ENCODE assay signal across 8 cellular contexts in the genomic region with DNA sequence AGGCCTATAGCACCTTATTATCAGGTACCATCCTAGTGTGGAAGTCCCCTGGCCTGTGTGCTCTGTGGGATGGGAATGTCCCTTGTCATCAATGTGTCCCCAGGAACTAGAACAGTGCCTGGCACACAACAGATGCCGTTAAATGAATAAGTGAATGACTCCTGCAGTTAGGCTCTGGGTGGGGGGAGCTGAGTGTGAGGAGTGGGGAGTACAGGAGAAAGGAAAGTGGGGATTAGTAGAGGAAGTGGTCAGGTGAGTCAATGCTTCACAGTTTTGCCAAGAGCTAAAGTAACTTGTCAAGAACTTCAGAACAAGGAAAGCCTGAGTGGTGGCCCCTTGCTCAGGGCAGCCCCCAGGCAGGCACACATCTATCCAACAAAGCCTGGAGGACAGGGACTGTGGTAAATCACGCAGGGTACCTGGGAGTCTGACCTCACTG. TPM values are rescaled to one million over a fixed set of nuclear protein-coding genes. Genes with fewer than 3 reads are reported as not detected.
DNase-seq lines count a peak whose midpoint lies in the region; ATAC-seq and TF ChIP-seq lines count a peak whose summit lies in the region.

No MANE protein-coding gene starts in this region.

- H4K8ac ChIP-seq in IMR-90 (ENCODE audit: low read depth in 2 of 2, low read length in 2 of 2) (peak overlapping the region; percentile 60 to 68; a peak in 3 of 4 replicates), neuronal stem cell (ENCODE audit: low read depth, low read length) (no peak overlapping the region)

- H4K91ac ChIP-seq in IMR-90 (ENCODE audit: insufficient read depth, low read depth, low read length), result peak overlapping the region; percentile 48; the same call in 1 of the 2 replicates
- H4K91ac ChIP-seq in neuronal stem cell (ENCODE audit: low read depth, low read length, poor library complexity), result no peak overlapping the region

- H2AK5ac ChIP-seq in IMR-90 (ENCODE audit: low read depth, low read length), result peak overlapping the region; percentile 80
- H2AK5ac ChIP-seq in neuronal stem cell (ENCODE audit: low read depth, low read length), result peak overlapping the region; percentile 68

- TF ChIP-seq RAD21 in IMR-90 (IDR thresholded peaks at IDR 0.05; ENCODE audit: low read length), result no peak

- POLR2A ChIA-PET in IMR-90 (lab: Charles Lee; ENCODE audit: unreplicated experiment), result no interaction called here

- H3K36me3 Mint-ChIP-seq in activated T-cell treated with anti-CD3 and anti-CD28 coated beads, Interleukin-2, amount 50 U/mL, for 72 hours (ENCODE audit: insufficient read depth in 2 of 2), result peaks cover 19% of the 10 kb centered on the region in 2 donors

- WGBS in IMR-90 (ENCODE audit: extremely low coverage in 2 of 2, insufficient read length in 1 of 2), 2 experiments, result 75% methylated on average over 1 of the region's 2 CpGs; no CpG with 5 or more reads in 1 of the 2 experiments
- no CpG with 5 or more reads among the region's 2 CpGs for WGBS in neuronal stem cell (ENCODE audit: extremely low coverage in 2 of 2, insufficient read length in 2 of 2, insufficient replicate concordance in 1 of 2), 2 donors
- 58 to 83% (median 79%) methylated on average over 2 of the region's 2 CpGs for WGBS in adrenal gland, 4 donors
- 94% methylated on average over 2 of the region's 2 CpGs for WGBS in prostate gland

- H2BK5ac ChIP-seq in IMR-90 (ENCODE audit: low read depth, low read length, poor library complexity, severe bottlenecking), result no peak overlapping the region
- H2BK5ac ChIP-seq in neuronal stem cell (ENCODE audit: low read length), result no peak overlapping the region

- H3K14ac ChIP-seq in IMR-90 (replicated peaks; ENCODE audit: low read depth, low read length), result peak overlapping the region; percentile 39; the same call in 1 of the 2 replicates
- H3K14ac ChIP-seq in neuronal stem cell (ENCODE audit: low read length), result no peak overlapping the region

- TF ChIP-seq POLR2A in IMR-90 (IDR thresholded peaks at IDR 0.05; ENCODE audit: low read depth, low read length) (no peak), adrenal gland (IDR thresholded peaks at IDR 0.05) (no peak), prostate gland (IDR thresholded peaks at IDR 0.05) (no peak)

- intact Hi-C loops in IMR-90 (cut with micrococcal nuclease), result loop anchor here (2.0 to 10.0 kb wide), 5 partner anchors 97 to 749 kb away; a partner anchor contains a TSS
- intact Hi-C loops in adrenal gland (cut with DNase I), result loop anchor here (5.0 to 10.0 kb wide), 4 partner anchors 97 to 269 kb away; a partner anchor contains a TSS
- intact Hi-C loops in prostate gland (cut with DNase I), result loop anchor here (5.0 kb wide), 2 partner anchors 163 to 297 kb away; no protein-coding TSS in a partner anchor

- no peak for TF ChIP-seq CTCF in IMR-90 (conservative IDR thresholded peaks at IDR 0.05; ENCODE audit: low read depth, low read length)
- TF ChIP-seq CTCF in adrenal gland (IDR thresholded peaks at IDR 0.05), result no peak
- no peak for TF ChIP-seq CTCF in prostate gland (IDR thresholded peaks at IDR 0.05)

- H3K4me1 Mint-ChIP-seq in activated T-cell treated with anti-CD3 and anti-CD28 coated beads, Interleukin-2, amount 50 U/mL, for 72 hours (ENCODE audit: low read depth), result peaks cover 95% of the 10 kb centered on the region

- H3K4me3 ChIP-seq in IMR-90 (ENCODE audit: insufficient read depth, low read depth, low read length) (no peak overlapping the region), neuronal stem cell (ENCODE audit: low read length in 2 of 2) (no peak overlapping the region), adrenal gland (no peak overlapping the region), prostate gland (no peak overlapping the region)

- H3K18ac ChIP-seq in IMR-90 (ENCODE audit: low read depth, low read length) (no peak overlapping the region; the same call in 1 of the 2 replicates), neuronal stem cell (ENCODE audit: low read length) (no peak overlapping the region)

- H2BK20ac ChIP-seq in IMR-90 (ENCODE audit: low read depth, low read length), result peak overlapping the region; percentile 51; the same call in 1 of the 2 replicates

- in situ Hi-C loops in IMR-90 (cut with MboI; ENCODE audit: low sequenced_read_pairs), result loop anchor here (5.0 to 10.0 kb wide), 4 partner anchors 163 to 509 kb away; a partner anchor contains a TSS

- H3K9me1 ChIP-seq in IMR-90 (ENCODE audit: insufficient read depth, low read length), result peaks cover 17% of the 10 kb centered on the region

- H3K9me3 Mint-ChIP-seq in activated T-cell treated with anti-CD3 and anti-CD28 coated beads, Interleukin-2, amount 50 U/mL, for 72 hours, result no peaks in the 10 kb centered on the region

- H2BK120ac ChIP-seq in IMR-90 (ENCODE audit: low read depth, low read length) (peak overlapping the region; percentile 66), neuronal stem cell (ENCODE audit: low read depth, low read length) (no peak overlapping the region)

- H3K27ac ChIP-seq in IMR-90 (ENCODE audit: insufficient read depth, low read length) (no peak overlapping the region), neuronal stem cell (replicated peaks; ENCODE audit: low read length) (no peak overlapping the region), adrenal gland (no peak overlapping the region), prostate gland (no peak overlapping the region)

- H3K4ac ChIP-seq in IMR-90 (ENCODE audit: low read depth, low read length) (peak overlapping the region; percentile 87), neuronal stem cell (ENCODE audit: low read length) (no peak overlapping the region)

- ATAC-seq in GM21360 (IDR thresholded peaks at IDR 0.05; ENCODE audit: unreplicated experiment) (peak; percentile 6), IMR-90 (ENCODE audit: low read depth) (no peak)
- peak; percentile 33 to 39 for ATAC-seq in activated T-cell treated with anti-CD3 and anti-CD28 coated beads, Interleukin-2, amount 50 U/mL, for 72 hours (replicated peaks in 1 of 2)

- H3K27me3 ChIP-seq in IMR-90 (ENCODE audit: control insufficient read depth, insufficient read depth, low read length) (no peaks in the 10 kb centered on the region), neuronal stem cell (ENCODE audit: control insufficient read depth in 3 of 3, insufficient read depth in 3 of 3, low read depth in 1 of 3, low read length in 3 of 3) (no peaks in the 10 kb centered on the region), adrenal gland (no peaks in the 10 kb centered on the region), prostate gland (replicated peaks; ENCODE audit: insufficient read depth) (no peaks in the 10 kb centered on the region)

- DNase-seq in IMR-90 (peak; percentile 52), neuronal stem cell (ENCODE audit: low spot score) (no peak), adrenal gland (no peak), prostate gland (ENCODE audit: low spot score) (no peak), NCI-H345 (lab: John Stamatoyannopoulos, UW) (no peak), dedifferentiated amniotic fluid mesenchymal stem cell (ENCODE audit: extremely low spot score) (no peak)
- DNase-seq in activated T-cell treated with anti-CD3 and anti-CD28 coated beads, Interleukin-2, amount 50 U/mL, for 72 hours, result peak; percentile 72 to 78

- H3K23ac ChIP-seq in IMR-90 (ENCODE audit: low read depth, low read length) (0 out of 2 replicates have a peak overlapping the region, but pooled peaks have one; percentile 53), neuronal stem cell (ENCODE audit: low read depth, low read length, poor library complexity) (no peak overlapping the region)

- peak overlapping the region; percentile 91 to 94 for H3K4me3 Mint-ChIP-seq in activated T-cell treated with anti-CD3 and anti-CD28 coated beads, Interleukin-2, amount 50 U/mL, for 72 hours

- BruUV-seq in IMR-90 (replicated peaks; lab: Mats Ljungman, UMichigan), result no TSS peak

- no peak overlapping the region for H3K9ac ChIP-seq in IMR-90 (ENCODE audit: low read depth, low read length)
- no peak overlapping the region for H3K9ac ChIP-seq in neuronal stem cell (ENCODE audit: low read depth, low read length, poor library complexity)

- no peak overlapping the region for H3K56ac ChIP-seq in IMR-90 (ENCODE audit: extremely low read depth, insufficient read depth, low read length)

- no peaks in the 10 kb centered on the region for H3K36me3 ChIP-seq in IMR-90 (ENCODE audit: control insufficient read depth, insufficient read depth, low read length)
- H3K36me3 ChIP-seq in neuronal stem cell (replicated peaks in 1 of 2; ENCODE audit: control insufficient read depth in 2 of 2, insufficient read depth in 2 of 2, low read length in 2 of 2), result no peaks in the 10 kb centered on the region
- H3K36me3 ChIP-seq in adrenal gland (replicated peaks in 1 of 2), result no peaks in the 10 kb centered on the region
- H3K36me3 ChIP-seq in prostate gland, result no peaks in the 10 kb centered on the region

- CTCF ChIA-PET in IMR-90 (lab: Yijun Ruan, JAX), result interaction anchor here (0.5 to 1.8 kb wide), 3 partner anchors 9 to 438 kb away, joined by 3 to 6 read pairs (median 3); no protein-coding TSS in a partner anchor

- H2AFZ ChIP-seq in IMR-90 (replicated peaks; ENCODE audit: low read length, poor library complexity) (peak overlapping the region; percentile 93), neuronal stem cell (ENCODE audit: low read length) (no peak overlapping the region)

- H3K4me1 ChIP-seq in IMR-90 (ENCODE audit: control insufficient read depth, insufficient read depth, low read length), result peaks cover 17% of the 10 kb centered on the region
- H3K4me1 ChIP-seq in neuronal stem cell (ENCODE audit: control insufficient read depth in 2 of 2, insufficient read depth in 1 of 2, low read depth in 1 of 2, low read length in 2 of 2), result peaks cover 4 to 13% of the 10 kb centered on the region in 2 donors
- H3K4me1 ChIP-seq in adrenal gland (replicated peaks in 1 of 2), result peaks cover 0 to 25% of the 10 kb centered on the region in 2 donors
- no peaks in the 10 kb centered on the region for H3K4me1 ChIP-seq in prostate gland (replicated peaks)

- H4K20me1 ChIP-seq in IMR-90 (ENCODE audit: insufficient read depth, low read length), result no peaks in the 10 kb centered on the region

- no peaks in the 10 kb centered on the region for H3K9me3 ChIP-seq in IMR-90 (ENCODE audit: control insufficient read depth, insufficient read depth, low read length)
- H3K9me3 ChIP-seq in neuronal stem cell (replicated peaks in 1 of 2; ENCODE audit: control insufficient read depth in 2 of 2, insufficient read depth in 1 of 2, low read depth in 1 of 2, low read length in 2 of 2), result no peaks in the 10 kb centered on the region
- H3K9me3 ChIP-seq in adrenal gland (replicated peaks in 1 of 3), result no peaks in the 10 kb centered on the region
- H3K9me3 ChIP-seq in prostate gland, result no peaks in the 10 kb centered on the region

- peak overlapping the region; percentile 30; the same call in 1 of the 2 replicates for H4K5ac ChIP-seq in IMR-90 (ENCODE audit: low read depth, low read length)

- H3K79me1 ChIP-seq in IMR-90 (ENCODE audit: low read depth in 1 of 2, low read length in 2 of 2), result no peaks in the 10 kb centered on the region
- peaks cover 3% of the 10 kb centered on the region for H3K79me1 ChIP-seq in neuronal stem cell (ENCODE audit: low read depth, low read length)

- dilution Hi-C loops in IMR-90 (cut with HindIII; ENCODE audit: low sequenced_read_pairs, unreplicated experiment), result no loop called here

- peak overlapping the region; percentile 100 for H3K27ac Mint-ChIP-seq in activated T-cell treated with anti-CD3 and anti-CD28 coated beads, Interleukin-2, amount 50 U/mL, for 72 hours

- H3K4me2 ChIP-seq in IMR-90 (ENCODE audit: low read depth, low read length), result no peak overlapping the region
- no peak overlapping the region for H3K4me2 ChIP-seq in neuronal stem cell (ENCODE audit: insufficient read depth, low read length, poor library complexity, severe bottlenecking)

- no peaks in the 10 kb centered on the region for H3K27me3 Mint-ChIP-seq in activated T-cell treated with anti-CD3 and anti-CD28 coated beads, Interleukin-2, amount 50 U/mL, for 72 hours (ENCODE audit: low read depth)

- H2BK15ac ChIP-seq in IMR-90 (ENCODE audit: low read depth, low read length) (peak overlapping the region; percentile 44; the same call in 1 of the 3 replicates), neuronal stem cell (ENCODE audit: low read length) (peak overlapping the region; percentile 37)

- H2BK12ac ChIP-seq in neuronal stem cell (ENCODE audit: low read length), result no peak overlapping the region

- peak overlapping the region; percentile 84 for H2AK9ac ChIP-seq in IMR-90 (replicated peaks; ENCODE audit: low read depth, low read length, poor library complexity)

RNA-seq across cellular contexts. Expression of a gene that starts 33.4 kb away (rescaled TPM):
- 396 and 449 TPM in 2 replicates for total RNA-seq in IMR-90 (2012; rRNA removed)
- polyA plus RNA-seq in IMR-90 (2012; rRNA removed), result 448 and 496 TPM in 2 replicates
- polyA plus RNA-seq in IMR-90 (2012; cell fraction: cytosol; rRNA removed), result 412 and 479 TPM in 2 replicates
- polyA plus RNA-seq in IMR-90 (2012; cell fraction: nucleus; rRNA removed; ENCODE audit: low replicate concordance), result 92.7 and 197 TPM in 2 replicates
- 100 to 1,000 TPM; 165 to 188 TPM for total RNA-seq in activated T-cell treated with anti-CD3 and anti-CD28 coated beads, Interleukin-2, amount 50 U/mL, for 72 hours
- 182 TPM for polyA plus RNA-seq in neuronal stem cell (2013, experiment 1 of 2)
- polyA plus RNA-seq in neuronal stem cell (2013, experiment 2 of 2), result 180 TPM
- total RNA-seq in adrenal gland, result 100 to 1,000 TPM; 203 to 382 (median 291) TPM
- polyA plus RNA-seq in adrenal gland, result 100 to 1,000 TPM in 2 of 3 donors, 10 to 100 TPM in 1; 91.8 to 537 (median 190) TPM
- total RNA-seq in prostate gland, result 100 to 1,000 TPM; 231 to 289 TPM

RNA-seq across cellular contexts. Expression of a gene that starts 42.5 kb away (rescaled TPM):
- total RNA-seq in IMR-90 (2012; rRNA removed) (5.0 and 5.3 TPM in 2 replicates), adrenal gland (10 to 100 TPM; 21.4 to 93.4 (median 48.8) TPM), prostate gland (100 to 1,000 TPM in 1 of 2 donors, 10 to 100 TPM in 1; 25.9 to 116 TPM)
- polyA plus RNA-seq in IMR-90 (2012; rRNA removed) (21.8 and 22.0 TPM in 2 replicates), adrenal gland (10 to 100 TPM; 23.3 to 44.5 (median 41.8) TPM)
- 13.3 and 23.6 TPM in 2 replicates for polyA plus RNA-seq in IMR-90 (2012; cell fraction: cytosol; rRNA removed)
- 22.2 and 25.4 TPM in 2 replicates for polyA plus RNA-seq in IMR-90 (2012; cell fraction: nucleus; rRNA removed; ENCODE audit: low replicate concordance)
- 10 to 100 TPM; 18.8 to 21.9 TPM for total RNA-seq in activated T-cell treated with anti-CD3 and anti-CD28 coated beads, Interleukin-2, amount 50 U/mL, for 72 hours
- polyA plus RNA-seq in neuronal stem cell (2013, experiment 1 of 2), result 21.7 TPM
- polyA plus RNA-seq in neuronal stem cell (2013, experiment 2 of 2), result 20.3 TPM

Comparison
In these comparisons a context has a peak if more than half of its experiments do, and no peak if none do; other contexts are left out.
1. DNase-seq: peak in IMR-90 (single experiment) and activated T-cell treated with anti-CD3 and anti-CD28 coated beads, Interleukin-2, amount 50 U/mL, for 72 hours (2 of 2); none in neuronal stem cell (single experiment), adrenal gland (0 of 7), prostate gland (single experiment), NCI-H345 (single experiment) and dedifferentiated amniotic fluid mesenchymal stem cell (single experiment).